In the genomic region with DNA sequence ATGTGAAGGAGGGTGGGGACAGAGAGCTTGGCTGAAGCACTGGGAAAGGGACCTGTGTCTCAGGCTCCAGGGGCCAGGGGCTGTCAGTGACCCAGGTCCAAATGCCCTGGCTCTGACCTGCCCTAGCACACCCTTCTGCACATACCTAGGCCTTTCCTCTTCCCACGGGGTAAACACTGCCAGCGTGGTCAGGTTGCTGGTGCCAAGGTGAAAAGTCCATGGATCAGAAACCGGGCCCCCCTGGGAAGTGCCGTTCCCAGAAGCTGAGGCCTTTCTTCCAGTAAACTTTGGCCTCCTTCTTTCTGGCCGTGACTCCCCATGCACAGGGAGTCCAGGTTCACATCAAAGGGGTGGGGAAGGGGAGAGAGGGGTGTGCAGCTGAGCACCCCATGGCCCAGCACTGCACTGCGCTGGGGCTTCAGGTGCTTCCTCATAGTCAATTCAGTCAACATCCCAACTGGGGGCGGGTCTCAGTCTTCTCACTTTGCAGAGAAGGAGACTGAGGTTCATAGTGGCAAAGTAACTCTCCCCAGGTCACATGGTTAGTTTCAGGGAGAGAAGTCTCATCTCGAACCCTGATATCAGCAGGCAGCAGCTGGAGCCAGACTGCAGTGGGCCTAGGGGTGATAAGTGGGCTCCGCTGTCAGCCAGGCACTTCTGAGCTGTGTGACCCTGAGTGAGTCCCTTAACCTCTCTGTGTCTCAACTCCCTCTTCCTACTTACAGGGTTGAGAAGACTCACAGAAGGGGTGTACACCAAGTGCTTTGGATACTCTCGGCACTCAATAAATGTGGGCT, we compare ENCODE assay signal across 1 cellular context.
TF ChIP-seq lines count a peak whose summit lies in the region.

No MANE protein-coding gene starts in this region.

TF ChIP-seq in HepG2, 621 proteins besides CTCF, POLR2A, EP300 and RAD21 (continued from another document and continues in another):
- peak; percentile 91; the same call in 1 of the 2 replicates for TF ChIP-seq AHDC1 (CRISPR knock-in tag; IDR thresholded peaks at IDR 0.05; ENCODE audit: borderline replicate concordance)
- TF ChIP-seq MATR3 (CRISPR knock-in tag; IDR thresholded peaks at IDR 0.05): no peak
- TF ChIP-seq, protein P1, sequence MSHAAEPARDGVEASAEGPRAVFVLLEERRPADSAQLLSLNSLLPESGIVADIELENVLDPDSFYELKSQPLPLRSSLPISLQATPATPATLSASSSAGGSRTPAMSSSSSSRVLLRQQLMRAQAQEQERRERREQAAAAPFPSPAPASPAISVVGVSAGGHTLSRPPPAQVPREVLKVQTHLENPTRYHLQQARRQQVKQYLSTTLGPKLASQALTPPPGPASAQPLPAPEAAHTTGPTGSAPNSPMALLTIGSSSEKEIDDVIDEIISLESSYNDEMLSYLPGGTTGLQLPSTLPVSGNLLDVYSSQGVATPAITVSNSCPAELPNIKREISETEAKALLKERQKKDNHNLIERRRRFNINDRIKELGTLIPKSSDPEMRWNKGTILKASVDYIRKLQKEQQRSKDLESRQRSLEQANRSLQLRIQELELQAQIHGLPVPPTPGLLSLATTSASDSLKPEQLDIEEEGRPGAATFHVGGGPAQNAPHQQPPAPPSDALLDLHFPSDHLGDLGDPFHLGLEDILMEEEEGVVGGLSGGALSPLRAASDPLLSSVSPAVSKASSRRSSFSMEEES (CRISPR knock-in tag; IDR thresholded peaks at IDR 0.05): peak; percentile 41; the same call in 1 of the 2 replicates
- peak; percentile 59; the same call in 1 of the 2 replicates for TF ChIP-seq ZBTB38 (CRISPR knock-in tag; IDR thresholded peaks at IDR 0.05)
- TF ChIP-seq ZMYM4 (CRISPR knock-in tag; IDR thresholded peaks at IDR 0.05): peak; percentile 74
- no peak for TF ChIP-seq MTA3 (CRISPR knock-in tag; IDR thresholded peaks at IDR 0.05)
- TF ChIP-seq DPF2 (CRISPR knock-in tag; IDR thresholded peaks at IDR 0.05; ENCODE audit: borderline replicate concordance, low read depth): peak; percentile 54; the same call in 1 of the 2 replicates
- TF ChIP-seq ZMAT5 (CRISPR knock-in tag; IDR thresholded peaks at IDR 0.05; ENCODE audit: borderline replicate concordance, low read depth): no peak
- TF ChIP-seq JUN (CRISPR knock-in tag; IDR thresholded peaks at IDR 0.05): peak; percentile 23; the same call in 1 of the 2 replicates
- no peak for TF ChIP-seq MZF1 (CRISPR knock-in tag; IDR thresholded peaks at IDR 0.05; ENCODE audit: borderline replicate concordance)
- TF ChIP-seq SPEN (CRISPR knock-in tag; IDR thresholded peaks at IDR 0.05; ENCODE audit: low read depth): peak; percentile 87
- TF ChIP-seq ATM (IDR thresholded peaks at IDR 0.05; ENCODE audit: borderline replicate concordance): no peak
- no peak for TF ChIP-seq MBNL3 (CRISPR knock-in tag; conservative IDR thresholded peaks at IDR 0.05)
- TF ChIP-seq, protein P2, sequence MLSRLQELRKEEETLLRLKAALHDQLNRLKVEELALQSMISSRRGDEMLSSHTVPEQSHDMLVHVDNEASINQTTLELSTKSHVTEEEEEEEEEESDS (CRISPR knock-in tag; IDR thresholded peaks at IDR 0.05; ENCODE audit: borderline replicate concordance): no peak
- TF ChIP-seq LCORL (IDR thresholded peaks at IDR 0.05): no peak
- peak; percentile 85 for TF ChIP-seq LCORL (CRISPR knock-in tag; IDR thresholded peaks at IDR 0.05)
- TF ChIP-seq ZFP1 (CRISPR knock-in tag; IDR thresholded peaks at IDR 0.05): no peak
- no peak for TF ChIP-seq ZBTB14 (CRISPR knock-in tag; IDR thresholded peaks at IDR 0.05)
- TF ChIP-seq ASH2L (IDR thresholded peaks at IDR 0.05; ENCODE audit: insufficient read length, low read depth, low read length): peak; percentile 52
- no peak for TF ChIP-seq GZF1 (CRISPR knock-in tag; IDR thresholded peaks at IDR 0.05)
- TF ChIP-seq NR2F6 (IDR thresholded peaks at IDR 0.05): peak; percentile 61
- TF ChIP-seq NR2F6 (CRISPR knock-in tag; IDR thresholded peaks at IDR 0.05): peak; percentile 32; the same call in 1 of the 2 replicates
- TF ChIP-seq HNRNPH1 (optimal IDR thresholded peaks at IDR 0.05; ENCODE audit: low read depth, low read length): no peak
- no peak for TF ChIP-seq ZNF644 (CRISPR knock-in tag; IDR thresholded peaks at IDR 0.05; ENCODE audit: low read depth)
- TF ChIP-seq ZNF530 (CRISPR knock-in tag; IDR thresholded peaks at IDR 0.05; ENCODE audit: low read depth): no peak
- no peak for TF ChIP-seq GTF2F1 (IDR thresholded peaks at IDR 0.05; ENCODE audit: low read length)
- no peak for TF ChIP-seq ZNF549 (CRISPR knock-in tag; IDR thresholded peaks at IDR 0.05)
- TF ChIP-seq NR2F1 (CRISPR knock-in tag; IDR thresholded peaks at IDR 0.05): peak in 1 of 2 experiments; percentile 77; a peak in 3 of 4 replicates
- no peak for TF ChIP-seq KDM4B (CRISPR knock-in tag; IDR thresholded peaks at IDR 0.05)
- TF ChIP-seq SAP130 (CRISPR knock-in tag; IDR thresholded peaks at IDR 0.05; ENCODE audit: low read depth): peak; percentile 50
- TF ChIP-seq ZNF883 (CRISPR knock-in tag; IDR thresholded peaks at IDR 0.05; ENCODE audit: not compliant biosample characterization): no peak
- TF ChIP-seq FOXP4 (CRISPR knock-in tag; IDR thresholded peaks at IDR 0.05): no peak
- TF ChIP-seq THYN1 (CRISPR knock-in tag; IDR thresholded peaks at IDR 0.05; ENCODE audit: borderline replicate concordance, low read depth): no peak
- TF ChIP-seq SP140L (CRISPR knock-in tag; IDR thresholded peaks at IDR 0.05; ENCODE audit: borderline replicate concordance): no peak
- TF ChIP-seq GPN1 (CRISPR knock-in tag; IDR thresholded peaks at IDR 0.05; ENCODE audit: borderline replicate concordance): no peak
- TF ChIP-seq ZFP41 (CRISPR knock-in tag; IDR thresholded peaks at IDR 0.05; ENCODE audit: borderline replicate concordance): peak; percentile 61; the same call in 1 of the 2 replicates
- no peak for TF ChIP-seq ZNF512 (CRISPR knock-in tag; IDR thresholded peaks at IDR 0.05)
- TF ChIP-seq ZNF556 (CRISPR knock-in tag; IDR thresholded peaks at IDR 0.05; ENCODE audit: borderline replicate concordance): no peak; the same call in 1 of the 2 replicates
- TF ChIP-seq NCOA5 (CRISPR knock-in tag; IDR thresholded peaks at IDR 0.05): no peak
- no peak for TF ChIP-seq PCBP2 (optimal IDR thresholded peaks at IDR 0.05; ENCODE audit: low read depth, low read length, poor library complexity, severe bottlenecking)
- TF ChIP-seq, protein P3, sequence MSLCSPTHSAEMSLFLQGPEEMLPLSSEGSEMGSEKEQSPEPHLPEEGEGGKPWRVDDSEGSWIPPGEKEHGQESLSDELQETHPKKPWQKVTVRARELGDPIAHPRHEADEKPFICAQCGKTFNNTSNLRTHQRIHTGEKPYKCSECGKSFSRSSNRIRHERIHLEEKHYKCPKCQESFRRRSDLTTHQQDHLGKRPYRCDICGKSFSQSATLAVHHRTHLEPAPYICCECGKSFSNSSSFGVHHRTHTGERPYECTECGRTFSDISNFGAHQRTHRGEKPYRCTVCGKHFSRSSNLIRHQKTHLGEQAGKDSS (CRISPR knock-in tag; IDR thresholded peaks at IDR 0.05; ENCODE audit: borderline replicate concordance, low read depth): no peak
- no peak for TF ChIP-seq DNMT3B (CRISPR knock-in tag; conservative IDR thresholded peaks at IDR 0.05)
- no peak for TF ChIP-seq MYC (CRISPR knock-in tag; IDR thresholded peaks at IDR 0.05; ENCODE audit: borderline replicate concordance)
- TF ChIP-seq EEA1 (CRISPR knock-in tag; IDR thresholded peaks at IDR 0.05; ENCODE audit: borderline replicate concordance): no peak
- TF ChIP-seq ZNF891 (CRISPR knock-in tag; IDR thresholded peaks at IDR 0.05): 0 out of 2 replicates have a peak, but pooled peaks have one; percentile 61
- 0 out of 2 replicates have a peak, but pooled peaks have one; percentile 67 for TF ChIP-seq ZNF451 (CRISPR knock-in tag; IDR thresholded peaks at IDR 0.05)
- TF ChIP-seq SALL2 (CRISPR knock-in tag; IDR thresholded peaks at IDR 0.05): no peak
- no peak for TF ChIP-seq ZBTB21 (CRISPR knock-in tag; IDR thresholded peaks at IDR 0.05)
- TF ChIP-seq NFYC (CRISPR knock-in tag; IDR thresholded peaks at IDR 0.05): no peak
- TF ChIP-seq TCF7L2 (IDR thresholded peaks at IDR 0.05; ENCODE audit: low read depth, low read length): no peak
- TF ChIP-seq ARNT (IDR thresholded peaks at IDR 0.05): no peak
- peak; percentile 85 for TF ChIP-seq ZSCAN25 (CRISPR knock-in tag; IDR thresholded peaks at IDR 0.05)
- TF ChIP-seq TARDBP (CRISPR knock-in tag; IDR thresholded peaks at IDR 0.05): no peak
- TF ChIP-seq MED1 (CRISPR knock-in tag; IDR thresholded peaks at IDR 0.05): peak; percentile 81
- TF ChIP-seq ZNF501 (CRISPR knock-in tag; IDR thresholded peaks at IDR 0.05): peak; percentile 60; the same call in 1 of the 2 replicates
